In genomic region chr6:161257778-161258457, GRCh38 we compare ENCODE assay signal across 12 cellular contexts. TPM values are rescaled to one million over a fixed set of nuclear protein-coding genes. Genes with fewer than 3 reads are reported as not detected.
A peak's percentile ranks its signal among the peaks of the same experiment; 100 is the strongest.
DNase-seq lines count a peak whose midpoint lies in the region; ATAC-seq and TF ChIP-seq lines count a peak whose summit lies in the region.
"Had no signal": no experiment of that assay in that cellular context is flagged by ENCODE, and none has a peak within 500 bp of the region (broad histone marks: within the 10 kb centered on the region; RNA-seq: fewer than 3 reads in every experiment).

No MANE protein-coding gene starts in this region.

- H3K27ac ChIP-seq in RWPE2 (ENCODE audit: poor library complexity, severe bottlenecking) (no peak overlapping the region), sigmoid colon (peak overlapping the region; percentile 33 to 69 (median 61))
- H3K27ac ChIP-seq: lower lobe of right lung had no signal

- no peak for TF ChIP-seq POLR2A in sigmoid colon (IDR thresholded peaks at IDR 0.05)

- H3K9me3 ChIP-seq in RWPE2 (ENCODE audit: severe bottlenecking) (no peaks in the 10 kb centered on the region), sigmoid colon (no peaks in the 10 kb centered on the region)
- H3K9me3 ChIP-seq: lower lobe of right lung had no signal

- peak in 2 of 4 donors; percentile 63 to 64 for TF ChIP-seq EP300 in sigmoid colon (IDR thresholded peaks at IDR 0.05)

- WGBS in sigmoid colon, 2 donors = 27 to 67% methylated on average over 8 of the region's 8 CpGs

- H3K36me3 ChIP-seq in RWPE2 (ENCODE audit: low read depth) (no peaks in the 10 kb centered on the region), sigmoid colon (no peaks in the 10 kb centered on the region)
- H3K36me3 ChIP-seq: lower lobe of right lung had no signal

- H3K4me1 ChIP-seq in RWPE2 (ENCODE audit: insufficient read depth, poor library complexity, severe bottlenecking) (no peaks in the 10 kb centered on the region), sigmoid colon (peaks cover 0 to 49% (median 30%) of the 10 kb centered on the region in 4 donors)
- H3K4me1 ChIP-seq: lower lobe of right lung had no signal

- no peak for TF ChIP-seq CTCF in RWPE2 (IDR thresholded peaks at IDR 0.05; ENCODE audit: poor library complexity, severe bottlenecking)
- TF ChIP-seq CTCF in sigmoid colon (IDR thresholded peaks at IDR 0.05) = no peak

- no peaks in the 10 kb centered on the region for H3K27me3 ChIP-seq in RWPE2 (ENCODE audit: insufficient read depth, poor library complexity, severe bottlenecking)
- no peaks in the 10 kb centered on the region for H3K27me3 ChIP-seq in sigmoid colon

- H3K4me3 ChIP-seq in RWPE2 (ENCODE audit: severe bottlenecking) (no peak overlapping the region), sigmoid colon (no peak overlapping the region)
- H3K4me3 ChIP-seq: lower lobe of right lung had no signal

- 0 out of 3 replicates have a peak, but pooled peaks have one; percentile 19 for ATAC-seq in RWPE2 (ENCODE audit: low read depth)
- ATAC-seq: stimulated activated effector memory CD8-positive, alpha-beta T cell treated with anti-CD3 and anti-CD28 coated beads, Interleukin-12 subunit alpha, Interleukin-12 subunit beta, amount 100 ng/mL, for 72 hours had no signal

- intact Hi-C loops in sigmoid colon (cut with DNase I) = loop anchor here (5.0 kb wide), 1 partner anchor 96 kb away; no protein-coding TSS in a partner anchor
- intact Hi-C loops in posterior vena cava (cut with DNase I) = no loop called here

- in situ Hi-C loops in G401 (cut with HindIII; ENCODE audit: low sequenced_read_pairs) = no loop called here

- peak; percentile 95 for DNase-seq in ELR (ENCODE audit: low read depth)
- DNase-seq in RWPE2 (ENCODE audit: low spot score) = no peak
- DNase-seq in fibroblast of gingiva (ENCODE audit: low read depth) = peak; percentile 96
- DNase-seq in sigmoid colon = peak; percentile 82
- DNase-seq in posterior vena cava (ENCODE audit: low spot score) = no peak
- no peak for DNase-seq in G401 (ENCODE audit: low spot score)
- no peak for DNase-seq in SW480 (ENCODE audit: low spot score)
- no peak for DNase-seq in CD1c-positive myeloid dendritic cell (ENCODE audit: extremely low spot score)
- DNase-seq: activated T-cell treated with anti-CD3 and anti-CD28 coated beads for 4 hours; effector CD8-positive, alpha-beta T cell; lower lobe of right lung had no signal

RNA-seq across cellular contexts. Expression of gene AGPAT4, which starts 15.9 kb away (rescaled TPM):
- 10 to 100 TPM in 1 of 4 donors, 1 to 10 TPM in 3; 6.9 to 16.6 (median 7.5) TPM for total RNA-seq in sigmoid colon
- polyA plus RNA-seq in sigmoid colon = 1 to 10 TPM in 1 of 3 donors, under 1 TPM in 2; under 0.01 to 2.0 (median 0.23) TPM
- 10 to 100 TPM; 12.8 to 14.0 TPM for total RNA-seq in posterior vena cava
- 3.6 TPM in 2 replicates for total RNA-seq in G401 (2014; rRNA removed; shearing (Covaris generic))

Comparison
In these comparisons a context has a peak if more than half of its experiments do, and no peak if none do; other contexts are left out.
1. DNase-seq: peak in ELR (single experiment), fibroblast of gingiva (single experiment) and sigmoid colon (single experiment); none in RWPE2 (single experiment), posterior vena cava (single experiment), G401 (single experiment), SW480 (single experiment) and CD1c-positive myeloid dendritic cell (single experiment).